In the genomic region with DNA sequence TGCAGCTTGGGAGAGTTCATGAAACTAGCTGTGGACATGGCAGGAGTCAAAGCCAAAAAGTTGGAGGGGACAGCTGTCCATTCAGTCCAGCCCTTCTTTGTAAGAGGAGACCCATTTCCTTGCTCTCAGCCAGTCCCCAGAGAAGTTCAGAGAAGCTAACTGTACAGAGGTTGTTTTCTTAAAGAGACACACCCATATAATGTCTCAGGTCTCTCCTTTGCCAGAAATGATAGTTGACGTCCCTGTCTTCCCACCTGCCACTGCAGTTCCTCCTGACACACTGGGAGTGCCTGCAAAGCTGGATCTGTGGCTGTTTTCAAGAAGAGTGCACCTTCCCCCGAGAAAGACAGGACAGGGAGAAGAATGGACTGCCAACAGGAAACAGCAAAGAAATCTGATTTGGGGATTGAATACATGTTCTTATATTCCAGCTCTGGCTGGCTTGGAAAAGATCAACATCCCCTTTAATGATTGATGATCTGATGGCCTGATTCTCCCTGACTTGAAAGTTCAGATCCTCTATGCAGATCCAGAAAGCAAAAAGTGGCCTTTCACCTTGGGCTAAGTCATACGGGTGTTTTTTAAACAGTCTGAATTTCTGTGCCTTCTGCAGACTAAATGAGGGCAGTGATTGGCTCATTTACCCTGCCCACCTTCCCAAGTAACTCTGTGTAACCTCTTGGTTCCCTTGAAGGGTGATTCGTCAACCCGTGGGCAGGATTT, we compare ENCODE assay signal across 19 cellular contexts.
"Had no signal": no experiment of that assay in that cellular context is flagged by ENCODE, and none has a peak within 500 bp of the region (broad histone marks: within the 10 kb centered on the region; RNA-seq: fewer than 3 reads in every experiment).

No MANE protein-coding gene starts in this region.

- H3K9me3 ChIP-seq: colonic mucosa, psoas muscle, sigmoid colon had no signal

- DNase-seq: activated CD4-positive, alpha-beta T cell treated with anti-CD3 and anti-CD28 coated beads for 36 hours; activated CD8-positive, alpha-beta T cell treated with anti-CD3 and anti-CD28 coated beads for 36 hours; activated naive CD4-positive, alpha-beta T cell treated with anti-CD3 and anti-CD28 coated beads for 36 hours; activated naive CD8-positive, alpha-beta T cell treated with anti-CD3 and anti-CD28 coated beads, Interleukin-2, amount 50 U/mL, for 24 hours; activated T-cell treated with anti-CD3 and anti-CD28 coated beads, Interleukin-2, amount 50 U/mL, for 1 hour; aorta; colonic mucosa; erythroblast; immature natural killer cell; mammary epithelial cell; midbrain; naive B cell; psoas muscle; sigmoid colon; stimulated activated CD4-positive, alpha-beta T cell treated with anti-CD3 and anti-CD28 coated beads, Interleukin-4, amount 100 ng/mL, for 24 hours had no signal

- H3K4me1 ChIP-seq: colonic mucosa, psoas muscle had no signal

- H3K36me3 ChIP-seq: colonic mucosa had no signal

- H3K27me3 ChIP-seq: colonic mucosa, sigmoid colon had no signal

- H3K4me3 ChIP-seq: colonic mucosa, psoas muscle, sigmoid colon, SK-N-MC had no signal

- H3K27ac ChIP-seq: colonic mucosa, psoas muscle, SK-N-MC had no signal

- ATAC-seq: activated CD4-positive, alpha-beta T cell treated with anti-CD3 and anti-CD28 coated beads for 36 hours; activated CD8-positive, alpha-beta T cell treated with anti-CD3 and anti-CD28 coated beads for 36 hours; activated naive CD8-positive, alpha-beta T cell treated with anti-CD3 and anti-CD28 coated beads, Interleukin-2, amount 50 U/mL, for 24 hours; activated T-helper 17 cell treated with anti-CD3 and anti-CD28 coated beads, Interleukin-2, amount 50 U/mL, for 72 hours; stimulated activated effector memory CD8-positive, alpha-beta T cell treated with anti-CD3 and anti-CD28 coated beads, Interleukin-12 subunit alpha, Interleukin-12 subunit beta, amount 100 ng/mL, for 72 hours; WTC11 had no signal
